ENCODE assay signal across 17 cellular contexts in genomic region chr15:69843267-69843666, GRCh38.
DNase-seq lines count a peak whose midpoint lies in the region; ATAC-seq and TF ChIP-seq lines count a peak whose summit lies in the region.
"Had no signal": no experiment of that assay in that cellular context is flagged by ENCODE, and none has a peak within 500 bp of the region (broad histone marks: within the 10 kb centered on the region; RNA-seq: fewer than 3 reads in every experiment).

No MANE protein-coding gene starts in this region.

- H3K4me2 ChIP-seq in neural progenitor cell: no peak overlapping the region
- H3K4me2 ChIP-seq: A549 had no signal

- H3K4me1 ChIP-seq in neural progenitor cell: peaks cover 5% of the 10 kb centered on the region
- H3K4me1 ChIP-seq: A549, HAP-1 had no signal

- H3K36me3 Mint-ChIP-seq in activated naive CD4-positive, alpha-beta T cell treated with anti-CD3 and anti-CD28 coated beads, Interleukin-2, amount 50 U/mL, for 24 hours: no peaks in the 10 kb centered on the region
- H3K36me3 Mint-ChIP-seq in T-helper 17 cell (ENCODE audit: low read depth): no peaks in the 10 kb centered on the region
- no peaks in the 10 kb centered on the region for H3K36me3 Mint-ChIP-seq in neural progenitor cell
- no peaks in the 10 kb centered on the region for H3K36me3 Mint-ChIP-seq in endothelial cell (ENCODE audit: low read depth, unreplicated experiment)

- DNase-seq in activated naive CD4-positive, alpha-beta T cell treated with anti-CD3 and anti-CD28 coated beads, Interleukin-2, amount 50 U/mL, for 16 hours: no peak
- DNase-seq in T-helper 17 cell (no peak), neural progenitor cell (ENCODE audit: low spot score) (no peak), H7 (no peak), endothelial cell (ENCODE audit: low spot score) (no peak)
- DNase-seq: AML-193; CD4-positive, alpha-beta T cell; DMS153; DMS79; GDM1; GOT3 had no signal

- H3K79me2 ChIP-seq in neural progenitor cell (ENCODE audit: low read depth): no peaks in the 10 kb centered on the region

- H4K20me1 ChIP-seq in neural progenitor cell (ENCODE audit: low read depth): no peaks in the 10 kb centered on the region

- H3K27me3 ChIP-seq in neural progenitor cell (no peaks in the 10 kb centered on the region), H7 (ENCODE audit: control insufficient read depth, insufficient read depth, low read length) (no peaks in the 10 kb centered on the region)

- no peak overlapping the region for H3K9ac ChIP-seq in neural progenitor cell

- H3F3A ChIP-seq in neural progenitor cell (ENCODE audit: low read depth): no peaks in the 10 kb centered on the region

- no peaks in the 10 kb centered on the region for H3K36me3 ChIP-seq in neural progenitor cell
- H3K36me3 ChIP-seq in H7 (replicated peaks; ENCODE audit: control insufficient read depth, insufficient read depth, low read length): no peaks in the 10 kb centered on the region
- H3K36me3 ChIP-seq: HAP-1 had no signal

- no peak overlapping the region for H3K4me3 Mint-ChIP-seq in activated naive CD4-positive, alpha-beta T cell treated with anti-CD3 and anti-CD28 coated beads, Interleukin-2, amount 50 U/mL, for 24 hours
- H3K4me3 Mint-ChIP-seq in T-helper 17 cell: no peak overlapping the region
- H3K4me3 Mint-ChIP-seq in neural progenitor cell: no peak overlapping the region
- H3K4me3 Mint-ChIP-seq in endothelial cell (ENCODE audit: unreplicated experiment): no peak overlapping the region
- H3K4me3 Mint-ChIP-seq: CD4-positive, alpha-beta T cell had no signal

- H3K4me3 ChIP-seq in neural progenitor cell (no peak overlapping the region), H7 (ENCODE audit: insufficient read depth, low read depth, low read length) (no peak overlapping the region)
- H3K4me3 ChIP-seq: A549, HAP-1 had no signal

- H3K27me3 Mint-ChIP-seq in activated naive CD4-positive, alpha-beta T cell treated with anti-CD3 and anti-CD28 coated beads, Interleukin-2, amount 50 U/mL, for 24 hours: no peaks in the 10 kb centered on the region
- H3K27me3 Mint-ChIP-seq in T-helper 17 cell (peaks cover 12% of the 10 kb centered on the region), neural progenitor cell (ENCODE audit: insufficient read depth, low read depth) (peaks cover 14% of the 10 kb centered on the region), endothelial cell (ENCODE audit: unreplicated experiment) (peaks cover 10% of the 10 kb centered on the region)
- H3K27me3 Mint-ChIP-seq: CD4-positive, alpha-beta T cell had no signal

- no peak for ATAC-seq in T-helper 17 cell
- no peak for ATAC-seq in GM18870 (IDR thresholded peaks at IDR 0.05; ENCODE audit: unreplicated experiment)
- ATAC-seq: A549 had no signal

- no peak overlapping the region for H3K27ac ChIP-seq in neural progenitor cell
- H3K27ac ChIP-seq: 22Rv1, A549, C4-2B had no signal

- no peaks in the 10 kb centered on the region for H3K9me3 ChIP-seq in T-helper 17 cell (ENCODE audit: control insufficient read depth, low read length, poor library complexity, severe bottlenecking)
- no peaks in the 10 kb centered on the region for H3K9me3 ChIP-seq in neural progenitor cell (ENCODE audit: low read depth)
- H3K9me3 ChIP-seq: A549, HAP-1 had no signal

- no peaks in the 10 kb centered on the region for H3K9me3 Mint-ChIP-seq in activated naive CD4-positive, alpha-beta T cell treated with anti-CD3 and anti-CD28 coated beads, Interleukin-2, amount 50 U/mL, for 24 hours
- H3K9me3 Mint-ChIP-seq in neural progenitor cell (peaks cover 5% of the 10 kb centered on the region), endothelial cell (ENCODE audit: unreplicated experiment) (no peaks in the 10 kb centered on the region)
- H3K9me3 Mint-ChIP-seq: CD4-positive, alpha-beta T cell had no signal

- no peaks in the 10 kb centered on the region for H3K4me1 Mint-ChIP-seq in activated naive CD4-positive, alpha-beta T cell treated with anti-CD3 and anti-CD28 coated beads, Interleukin-2, amount 50 U/mL, for 24 hours
- H3K4me1 Mint-ChIP-seq in T-helper 17 cell (peaks cover 3% of the 10 kb centered on the region), neural progenitor cell (peaks cover 22% of the 10 kb centered on the region), endothelial cell (ENCODE audit: unreplicated experiment) (peaks cover 3% of the 10 kb centered on the region)

- no peak overlapping the region for H2AFZ ChIP-seq in neural progenitor cell (replicated peaks)

- peak overlapping the region; percentile 60 for H3K27ac Mint-ChIP-seq in activated naive CD4-positive, alpha-beta T cell treated with anti-CD3 and anti-CD28 coated beads, Interleukin-2, amount 50 U/mL, for 24 hours
- peak overlapping the region; percentile 65 for H3K27ac Mint-ChIP-seq in T-helper 17 cell
- H3K27ac Mint-ChIP-seq in neural progenitor cell: peak overlapping the region; percentile 50
- no peak overlapping the region for H3K27ac Mint-ChIP-seq in endothelial cell (ENCODE audit: unreplicated experiment)
- H3K27ac Mint-ChIP-seq: CD4-positive, alpha-beta T cell had no signal

- TF ChIP-seq CTCF in neural progenitor cell (IDR thresholded peaks at IDR 0.05): no peak
- no peak for TF ChIP-seq CTCF in endothelial cell (IDR thresholded peaks at IDR 0.05; ENCODE audit: unreplicated experiment)
